Comparison of ENCODE assay signal across 24 cellular contexts in genomic region chr10:69654376-69654775, GRCh38. TPM values are rescaled to one million over a fixed set of nuclear protein-coding genes. Genes with fewer than 3 reads are reported as not detected.
A peak's percentile ranks its signal among the peaks of the same experiment; 100 is the strongest.
DNase-seq lines count a peak whose midpoint lies in the region; ATAC-seq and TF ChIP-seq lines count a peak whose summit lies in the region.
"Had no signal": no experiment of that assay in that cellular context is flagged by ENCODE, and none has a peak within 500 bp of the region (broad histone marks: within the 10 kb centered on the region; RNA-seq: fewer than 3 reads in every experiment).

No MANE protein-coding gene starts in this region.

- ATAC-seq in activated naive CD8-positive, alpha-beta T cell treated with anti-CD3 and anti-CD28 coated beads, Interleukin-2, amount 10 ng/mL, durations not matched to agents 7 days and 5 days (ENCODE audit: low read depth) = no peak
- ATAC-seq in activated naive CD8-positive, alpha-beta T cell treated with anti-CD3 and anti-CD28 coated beads, Interleukin-2, amount 50 U/mL, for 24 hours = no peak
- no peak for ATAC-seq in stimulated activated effector memory CD8-positive, alpha-beta T cell treated with anti-CD3 and anti-CD28 coated beads, Interleukin-12 subunit alpha, Interleukin-12 subunit beta, amount 100 ng/mL, for 72 hours
- no peak for ATAC-seq in gastroesophageal sphincter
- ATAC-seq: GM12878 had no signal

- peaks cover 25% of the 10 kb centered on the region for H3K27me3 Mint-ChIP-seq in activated naive CD8-positive, alpha-beta T cell treated with anti-CD3 and anti-CD28 coated beads, Interleukin-2, amount 10 ng/mL, durations not matched to agents 7 days and 5 days
- H3K27me3 Mint-ChIP-seq in activated naive CD8-positive, alpha-beta T cell treated with anti-CD3 and anti-CD28 coated beads, Interleukin-2, amount 50 U/mL, for 24 hours = peaks cover 14% of the 10 kb centered on the region

- H3K79me1 ChIP-seq in neuronal stem cell (ENCODE audit: low read depth, low read length) = no peaks in the 10 kb centered on the region

- no peaks in the 10 kb centered on the region for H3K36me3 ChIP-seq in neuronal stem cell (replicated peaks in 1 of 2; ENCODE audit: control insufficient read depth in 2 of 2, insufficient read depth in 2 of 2, low read length in 2 of 2)
- no peaks in the 10 kb centered on the region for H3K36me3 ChIP-seq in A673 (ENCODE audit: insufficient read depth, low read length, poor library complexity, severe bottlenecking)
- H3K36me3 ChIP-seq in gastroesophageal sphincter = no peaks in the 10 kb centered on the region
- H3K36me3 ChIP-seq: BE2C, HAP-1 had no signal

- H3K27me3 ChIP-seq in neuronal stem cell (ENCODE audit: control insufficient read depth in 3 of 3, insufficient read depth in 3 of 3, low read depth in 1 of 3, low read length in 3 of 3) = peaks cover 0 to 27% (median 0%) of the 10 kb centered on the region in 3 experiments
- H3K27me3 ChIP-seq in A673 (replicated peaks; ENCODE audit: insufficient read depth, low read depth, low read length, poor library complexity) = peaks cover 4% of the 10 kb centered on the region
- peaks cover 49% of the 10 kb centered on the region for H3K27me3 ChIP-seq in gastroesophageal sphincter
- H3K27me3 ChIP-seq: BE2C had no signal

- H3K9ac ChIP-seq in neuronal stem cell (ENCODE audit: low read depth, low read length, poor library complexity) = no peak overlapping the region
- H3K9ac ChIP-seq: BLaER1 treated with 17β-estradiol and CSF1 and Interleukin-3, amounts not matched to agents 10 nM and 100 nM had no signal

- DNase-seq in activated naive CD8-positive, alpha-beta T cell treated with anti-CD3 and anti-CD28 coated beads, Interleukin-2, amount 10 ng/mL, durations not matched to agents 7 days and 5 days = no peak
- no peak for DNase-seq in activated naive CD8-positive, alpha-beta T cell treated with anti-CD3 and anti-CD28 coated beads, Interleukin-2, amount 50 U/mL, for 24 hours
- DNase-seq in left kidney (ENCODE audit: low read depth, low spot score) = peak; percentile 50
- no peak for DNase-seq in neuronal stem cell (ENCODE audit: low spot score)
- no peak for DNase-seq in stimulated activated effector memory CD8-positive, alpha-beta T cell treated with anti-CD3 and anti-CD28 coated beads, Interleukin-12 subunit alpha, Interleukin-12 subunit beta, amount 100 ng/mL, for 72 hours (ENCODE audit: low spot score in 2 of 2)
- DNase-seq in A673 (ENCODE audit: low spot score) = no peak
- DNase-seq in kidney tubule cell (ENCODE audit: low spot score) = no peak
- DNase-seq: ACHN; AML-193; BE2C; CD4-positive, alpha-beta T cell; CD8-positive, alpha-beta memory T cell; DMS 273 treated with DMSO at 0.1 percent for 48 hours; DMS79; EL; GDM1; HFFc6 had no signal

- no peak overlapping the region for H3K4me3 ChIP-seq in neuronal stem cell (ENCODE audit: low read length in 2 of 2)
- no peak overlapping the region for H3K4me3 ChIP-seq in A673 (ENCODE audit: low read depth, low read length, poor library complexity, severe bottlenecking)
- no peak overlapping the region for H3K4me3 ChIP-seq in gastroesophageal sphincter
- H3K4me3 ChIP-seq: BLaER1 treated with 17β-estradiol and CSF1 and Interleukin-3, amounts not matched to agents 10 nM and 100 nM; GM12878; GM23338; HAP-1 had no signal

- no peak for TF ChIP-seq POLR2A in gastroesophageal sphincter (IDR thresholded peaks at IDR 0.05)

- BruUV-seq in A673 (replicated peaks; lab: Mats Ljungman, UMichigan) = no TSS peak

- no CpG with 5 or more reads among the region's 5 CpGs for WGBS in neuronal stem cell (ENCODE audit: extremely low coverage in 2 of 2, insufficient read length in 2 of 2, insufficient replicate concordance in 1 of 2), 2 donors
- 100% methylated on average over 1 of the region's 5 CpGs; no CpG with 5 or more reads in 1 of the 2 donors for WGBS in gastroesophageal sphincter (ENCODE audit: low coverage in 1 of 2), 2 donors

- no peak overlapping the region for H4K8ac ChIP-seq in neuronal stem cell (ENCODE audit: low read depth, low read length)

- no peak overlapping the region for H2BK5ac ChIP-seq in neuronal stem cell (ENCODE audit: low read length)

- no peak for TF ChIP-seq CTCF in A673 (conservative IDR thresholded peaks at IDR 0.05; ENCODE audit: low read depth, low read length)
- no peak for TF ChIP-seq CTCF in gastroesophageal sphincter (IDR thresholded peaks at IDR 0.05)

- TF ChIP-seq EP300 in gastroesophageal sphincter (IDR thresholded peaks at IDR 0.05) = no peak

- no peak overlapping the region for H4K91ac ChIP-seq in neuronal stem cell (ENCODE audit: low read depth, low read length, poor library complexity)

- H3K18ac ChIP-seq in neuronal stem cell (ENCODE audit: low read length) = peak overlapping the region; percentile 27

- peaks cover 21% of the 10 kb centered on the region for H3K4me1 Mint-ChIP-seq in activated naive CD8-positive, alpha-beta T cell treated with anti-CD3 and anti-CD28 coated beads, Interleukin-2, amount 10 ng/mL, durations not matched to agents 7 days and 5 days
- peaks cover 9% of the 10 kb centered on the region for H3K4me1 Mint-ChIP-seq in activated naive CD8-positive, alpha-beta T cell treated with anti-CD3 and anti-CD28 coated beads, Interleukin-2, amount 50 U/mL, for 24 hours
- H3K4me1 Mint-ChIP-seq in stimulated activated effector memory CD8-positive, alpha-beta T cell treated with anti-CD3 and anti-CD28 coated beads, Interleukin-12 subunit alpha, Interleukin-12 subunit beta, amount 100 ng/mL, for 72 hours = peaks cover 29% of the 10 kb centered on the region

- peak overlapping the region; percentile 21 for H3K27ac Mint-ChIP-seq in activated naive CD8-positive, alpha-beta T cell treated with anti-CD3 and anti-CD28 coated beads, Interleukin-2, amount 10 ng/mL, durations not matched to agents 7 days and 5 days
- H3K27ac Mint-ChIP-seq in activated naive CD8-positive, alpha-beta T cell treated with anti-CD3 and anti-CD28 coated beads, Interleukin-2, amount 50 U/mL, for 24 hours = no peak overlapping the region
- H3K27ac Mint-ChIP-seq in stimulated activated effector memory CD8-positive, alpha-beta T cell treated with anti-CD3 and anti-CD28 coated beads, Interleukin-12 subunit alpha, Interleukin-12 subunit beta, amount 100 ng/mL, for 72 hours = peak overlapping the region; percentile 26
- H3K27ac Mint-ChIP-seq: CD14-positive monocyte; CD4-positive, alpha-beta T cell; GM23338; HFFc6 had no signal

- H3K4me3 Mint-ChIP-seq in activated naive CD8-positive, alpha-beta T cell treated with anti-CD3 and anti-CD28 coated beads, Interleukin-2, amount 10 ng/mL, durations not matched to agents 7 days and 5 days = no peak overlapping the region
- no peak overlapping the region for H3K4me3 Mint-ChIP-seq in activated naive CD8-positive, alpha-beta T cell treated with anti-CD3 and anti-CD28 coated beads, Interleukin-2, amount 50 U/mL, for 24 hours
- no peak overlapping the region for H3K4me3 Mint-ChIP-seq in stimulated activated effector memory CD8-positive, alpha-beta T cell treated with anti-CD3 and anti-CD28 coated beads, Interleukin-12 subunit alpha, Interleukin-12 subunit beta, amount 100 ng/mL, for 72 hours
- H3K4me3 Mint-ChIP-seq: CD14-positive monocyte; CD4-positive, alpha-beta T cell; CD8-positive, alpha-beta memory T cell; GM23338; HFFc6 had no signal

- H3K14ac ChIP-seq in neuronal stem cell (ENCODE audit: low read length) = no peak overlapping the region

- no peaks in the 10 kb centered on the region for H3K9me3 ChIP-seq in neuronal stem cell (replicated peaks in 1 of 2; ENCODE audit: control insufficient read depth in 2 of 2, insufficient read depth in 1 of 2, low read depth in 1 of 2, low read length in 2 of 2)
- H3K9me3 ChIP-seq in A673 (ENCODE audit: low read depth, low read length, poor library complexity, severe bottlenecking) = no peaks in the 10 kb centered on the region
- H3K9me3 ChIP-seq in gastroesophageal sphincter = no peaks in the 10 kb centered on the region
- H3K9me3 ChIP-seq: BE2C, HAP-1 had no signal

- peaks cover 1% of the 10 kb centered on the region for H3K36me3 Mint-ChIP-seq in activated naive CD8-positive, alpha-beta T cell treated with anti-CD3 and anti-CD28 coated beads, Interleukin-2, amount 10 ng/mL, durations not matched to agents 7 days and 5 days
- H3K36me3 Mint-ChIP-seq in activated naive CD8-positive, alpha-beta T cell treated with anti-CD3 and anti-CD28 coated beads, Interleukin-2, amount 50 U/mL, for 24 hours (ENCODE audit: low read depth) = no peaks in the 10 kb centered on the region
- no peaks in the 10 kb centered on the region for H3K36me3 Mint-ChIP-seq in stimulated activated effector memory CD8-positive, alpha-beta T cell treated with anti-CD3 and anti-CD28 coated beads, Interleukin-12 subunit alpha, Interleukin-12 subunit beta, amount 100 ng/mL, for 72 hours
- H3K36me3 Mint-ChIP-seq: CD14-positive monocyte; CD8-positive, alpha-beta memory T cell had no signal

- intact Hi-C loops in A673 (cut with micrococcal nuclease; ENCODE audit: unreplicated experiment) = no loop called here

- H3K4ac ChIP-seq in neuronal stem cell (ENCODE audit: low read length) = no peak overlapping the region

- CTCF ChIA-PET in A673 (lab: Charles Lee) = no interaction called here

- H3K4me2 ChIP-seq in neuronal stem cell (ENCODE audit: insufficient read depth, low read length, poor library complexity, severe bottlenecking) = no peak overlapping the region
- H3K4me2 ChIP-seq: BLaER1 treated with 17β-estradiol and CSF1 and Interleukin-3, amounts not matched to agents 10 nM and 100 nM; GM23338 had no signal

- H3K4me1 ChIP-seq in neuronal stem cell (ENCODE audit: control insufficient read depth in 2 of 2, insufficient read depth in 1 of 2, low read depth in 1 of 2, low read length in 2 of 2) (peaks cover 13 to 19% of the 10 kb centered on the region in 2 donors), A673 (ENCODE audit: insufficient read depth, low read length, poor library complexity, severe bottlenecking) (no peaks in the 10 kb centered on the region), gastroesophageal sphincter (no peaks in the 10 kb centered on the region)
- H3K4me1 ChIP-seq: HAP-1 had no signal

- H3K9me3 Mint-ChIP-seq in activated naive CD8-positive, alpha-beta T cell treated with anti-CD3 and anti-CD28 coated beads, Interleukin-2, amount 10 ng/mL, durations not matched to agents 7 days and 5 days = peaks cover 5% of the 10 kb centered on the region
- no peaks in the 10 kb centered on the region for H3K9me3 Mint-ChIP-seq in activated naive CD8-positive, alpha-beta T cell treated with anti-CD3 and anti-CD28 coated beads, Interleukin-2, amount 50 U/mL, for 24 hours
- no peaks in the 10 kb centered on the region for H3K9me3 Mint-ChIP-seq in stimulated activated effector memory CD8-positive, alpha-beta T cell treated with anti-CD3 and anti-CD28 coated beads, Interleukin-12 subunit alpha, Interleukin-12 subunit beta, amount 100 ng/mL, for 72 hours
- H3K9me3 Mint-ChIP-seq: CD4-positive, alpha-beta T cell; CD8-positive, alpha-beta memory T cell; HFFc6 had no signal

- POLR2A ChIA-PET in activated naive CD8-positive, alpha-beta T cell treated with anti-CD3 and anti-CD28 coated beads, Interleukin-2, amount 10 ng/mL, durations not matched to agents 7 days and 5 days (lab: Charles Lee) = no interaction called here
- POLR2A ChIA-PET in A673 (lab: Charles Lee; ENCODE audit: low non-redundant PET) = no interaction called here

- peak overlapping the region; percentile 3 for H3K23ac ChIP-seq in neuronal stem cell (ENCODE audit: low read depth, low read length, poor library complexity)

- H2AK5ac ChIP-seq in neuronal stem cell (ENCODE audit: low read depth, low read length) = peak overlapping the region; percentile 77

- H2BK12ac ChIP-seq in neuronal stem cell (ENCODE audit: low read length) = no peak overlapping the region

- H3K27ac ChIP-seq in neuronal stem cell (replicated peaks; ENCODE audit: low read length) = no peak overlapping the region
- no peak overlapping the region for H3K27ac ChIP-seq in A673 (ENCODE audit: low read depth, low read length, poor library complexity, severe bottlenecking)
- H3K27ac ChIP-seq in gastroesophageal sphincter = no peak overlapping the region
- H3K27ac ChIP-seq: 22Rv1; BLaER1 treated with 17β-estradiol and CSF1 and Interleukin-3, amounts not matched to agents 10 nM and 100 nM had no signal

- no peak overlapping the region for H2BK120ac ChIP-seq in neuronal stem cell (ENCODE audit: low read depth, low read length)

- no peak overlapping the region for H2AFZ ChIP-seq in neuronal stem cell (ENCODE audit: low read length)
- H2AFZ ChIP-seq: GM23338 had no signal

- no peak overlapping the region for H2BK15ac ChIP-seq in neuronal stem cell (ENCODE audit: low read length)

RNA-seq across cellular contexts. Expression of gene FAM241B, which starts 24.3 kb away (rescaled TPM):
- total RNA-seq in activated naive CD8-positive, alpha-beta T cell treated with anti-CD3 and anti-CD28 coated beads, Interleukin-2, amount 10 ng/mL, durations not matched to agents 7 days and 5 days = 10 to 100 TPM in 1 of 2 experiments, 1 to 10 TPM in 1; 8.0 to 11.7 TPM
- polyA plus RNA-seq in neuronal stem cell (2013, experiment 1 of 2) = 21.0 TPM
- 22.3 TPM for polyA plus RNA-seq in neuronal stem cell (2013, experiment 2 of 2)
- total RNA-seq in A673 (2021) (4.2 and 5.2 TPM in 2 replicates), gastroesophageal sphincter (1 to 10 TPM in 3 of 4 donors, under 1 TPM in 1; 0.81 to 7.9 (median 5.9) TPM)
- polyA plus RNA-seq: CD14-positive monocyte had no signal
